ENCODE assay signal across 1 cellular context in the genomic region with DNA sequence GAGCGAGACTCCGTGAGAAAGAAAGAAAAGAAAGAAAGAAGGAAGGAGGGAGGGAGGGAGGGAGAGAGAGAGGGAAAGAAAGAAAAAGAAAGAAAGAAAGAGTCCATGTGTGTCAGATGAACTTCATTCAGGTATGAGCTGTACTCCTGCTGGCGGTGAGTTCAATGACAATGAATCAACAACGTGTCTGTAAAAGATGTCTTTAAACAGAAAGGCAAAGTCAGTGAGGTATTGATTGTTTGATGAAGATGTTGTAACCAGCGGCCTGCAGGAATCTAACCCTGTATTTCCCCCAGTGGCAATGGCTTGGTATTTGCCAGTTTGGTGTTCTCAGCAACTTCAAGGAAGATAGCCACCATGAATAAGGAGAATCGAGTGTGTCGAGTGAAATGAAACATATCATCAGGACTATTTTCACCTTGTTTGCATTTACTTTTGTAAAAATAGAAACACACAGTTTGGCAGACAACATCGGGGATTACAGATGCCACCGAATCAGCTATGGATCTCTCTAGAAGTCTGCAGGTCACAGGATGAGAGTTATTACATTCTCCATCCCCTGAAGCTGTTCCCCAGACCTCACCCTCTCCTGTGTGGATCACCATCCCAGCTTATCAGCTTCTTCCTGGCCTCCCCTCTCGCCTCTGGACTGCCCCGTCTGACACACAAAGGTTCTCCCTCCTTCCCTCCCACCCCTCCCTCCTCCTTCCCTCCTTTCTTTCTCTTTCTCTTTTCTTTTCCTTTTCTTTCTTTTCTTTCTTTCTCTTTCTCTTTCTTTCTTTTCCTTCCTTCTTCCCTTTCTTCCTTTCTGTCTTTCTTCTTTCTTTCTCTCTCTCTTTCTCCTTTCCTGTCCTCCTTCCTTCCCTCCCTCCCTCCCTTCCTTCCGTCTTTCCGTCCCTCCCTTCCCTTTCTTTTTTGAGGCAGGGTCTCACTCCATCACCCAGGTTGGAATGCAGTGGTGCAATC.
TF ChIP-seq lines count a peak whose summit lies in the region.

No MANE protein-coding gene starts in this region.

TF ChIP-seq in HepG2, 621 proteins besides CTCF, POLR2A, EP300 and RAD21 (continued from another document):
- TF ChIP-seq, protein P1, sequence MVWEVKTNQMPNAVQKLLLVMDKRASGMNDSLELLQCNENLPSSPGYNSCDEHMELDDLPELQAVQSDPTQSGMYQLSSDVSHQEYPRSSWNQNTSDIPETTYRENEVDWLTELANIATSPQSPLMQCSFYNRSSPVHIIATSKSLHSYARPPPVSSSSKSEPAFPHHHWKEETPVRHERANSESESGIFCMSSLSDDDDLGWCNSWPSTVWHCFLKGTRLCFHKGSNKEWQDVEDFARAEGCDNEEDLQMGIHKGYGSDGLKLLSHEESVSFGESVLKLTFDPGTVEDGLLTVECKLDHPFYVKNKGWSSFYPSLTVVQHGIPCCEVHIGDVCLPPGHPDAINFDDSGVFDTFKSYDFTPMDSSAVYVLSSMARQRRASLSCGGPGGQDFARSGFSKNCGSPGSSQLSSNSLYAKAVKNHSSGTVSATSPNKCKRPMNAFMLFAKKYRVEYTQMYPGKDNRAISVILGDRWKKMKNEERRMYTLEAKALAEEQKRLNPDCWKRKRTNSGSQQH (CRISPR knock-in tag; IDR thresholded peaks at IDR 0.05; ENCODE audit: low read depth), result no peak
- no peak for TF ChIP-seq ZNF251 (CRISPR knock-in tag; IDR thresholded peaks at IDR 0.05)
- TF ChIP-seq, protein P2, sequence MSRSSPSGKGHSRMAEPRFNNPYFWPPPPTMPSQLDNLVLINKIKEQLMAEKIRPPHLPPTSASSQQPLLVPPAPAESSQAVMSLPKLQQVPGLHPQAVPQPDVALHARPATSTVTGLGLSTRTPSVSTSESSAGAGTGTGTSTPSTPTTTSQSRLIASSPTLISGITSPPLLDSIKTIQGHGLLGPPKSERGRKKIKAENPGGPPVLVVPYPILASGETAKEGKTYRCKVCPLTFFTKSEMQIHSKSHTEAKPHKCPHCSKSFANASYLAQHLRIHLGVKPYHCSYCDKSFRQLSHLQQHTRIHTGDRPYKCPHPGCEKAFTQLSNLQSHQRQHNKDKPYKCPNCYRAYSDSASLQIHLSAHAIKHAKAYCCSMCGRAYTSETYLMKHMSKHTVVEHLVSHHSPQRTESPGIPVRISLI (CRISPR knock-in tag; IDR thresholded peaks at IDR 0.05; ENCODE audit: borderline replicate concordance), result no peak
- 0 out of 2 replicates have a peak, but pooled peaks have one; percentile 36 for TF ChIP-seq ZNF614 (CRISPR knock-in tag; IDR thresholded peaks at IDR 0.05; ENCODE audit: borderline replicate concordance)
- TF ChIP-seq, protein P3, sequence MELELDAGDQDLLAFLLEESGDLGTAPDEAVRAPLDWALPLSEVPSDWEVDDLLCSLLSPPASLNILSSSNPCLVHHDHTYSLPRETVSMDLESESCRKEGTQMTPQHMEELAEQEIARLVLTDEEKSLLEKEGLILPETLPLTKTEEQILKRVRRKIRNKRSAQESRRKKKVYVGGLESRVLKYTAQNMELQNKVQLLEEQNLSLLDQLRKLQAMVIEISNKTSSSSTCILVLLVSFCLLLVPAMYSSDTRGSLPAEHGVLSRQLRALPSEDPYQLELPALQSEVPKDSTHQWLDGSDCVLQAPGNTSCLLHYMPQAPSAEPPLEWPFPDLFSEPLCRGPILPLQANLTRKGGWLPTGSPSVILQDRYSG (CRISPR knock-in tag; IDR thresholded peaks at IDR 0.05), result no peak
- TF ChIP-seq ZNF709 (CRISPR knock-in tag; IDR thresholded peaks at IDR 0.05), result no peak
- 0 out of 2 replicates have a peak, but pooled peaks have one; percentile 37 for TF ChIP-seq ISL2 (CRISPR knock-in tag; IDR thresholded peaks at IDR 0.05)
- TF ChIP-seq ZNF10 (CRISPR knock-in tag; IDR thresholded peaks at IDR 0.05; ENCODE audit: borderline replicate concordance, low read depth), result no peak
- TF ChIP-seq ZNF616 (CRISPR knock-in tag; IDR thresholded peaks at IDR 0.05; ENCODE audit: low read depth), result no peak
- TF ChIP-seq TCF7 (IDR thresholded peaks at IDR 0.05; ENCODE audit: low read depth), result peak; percentile 90
